Comparison of ENCODE assay signal across 20 cellular contexts in genomic region chr12:100114574-100114973, GRCh38. TPM values are rescaled to one million over a fixed set of nuclear protein-coding genes. Genes with fewer than 3 reads are reported as not detected.
DNase-seq lines count a peak whose midpoint lies in the region; ATAC-seq, FAIRE-seq and TF ChIP-seq lines count a peak whose summit lies in the region.
"Had no signal": no experiment of that assay in that cellular context is flagged by ENCODE, and none has a peak within 500 bp of the region (broad histone marks: within the 10 kb centered on the region; RNA-seq: fewer than 3 reads in every experiment).

No MANE protein-coding gene starts in this region.

- H3K4me3 Mint-ChIP-seq in GM23338: no peak overlapping the region
- H3K4me3 Mint-ChIP-seq: naive thymus-derived CD8-positive, alpha-beta T cell had no signal

- H3K4me2 ChIP-seq in GM23338: no peak overlapping the region

- no peaks in the 10 kb centered on the region for H3K4me1 ChIP-seq in HEK293 (ENCODE audit: control insufficient read depth, insufficient read depth, low read length)
- peaks cover 0 to 7% of the 10 kb centered on the region in 2 donors for H3K4me1 ChIP-seq in gastrocnemius medialis
- no peaks in the 10 kb centered on the region for H3K4me1 ChIP-seq in GM23338 (ENCODE audit: insufficient read depth)

- peaks cover 97% of the 10 kb centered on the region for H3K79me2 ChIP-seq in GM23338 (replicated peaks; ENCODE audit: insufficient read depth)

- no peak overlapping the region for H3K27ac Mint-ChIP-seq in GM23338
- H3K27ac Mint-ChIP-seq: naive thymus-derived CD8-positive, alpha-beta T cell had no signal

- H3K27me3 Mint-ChIP-seq in GM23338 (ENCODE audit: insufficient read depth, low read depth, poor library complexity): peaks cover 3% of the 10 kb centered on the region
- H3K27me3 Mint-ChIP-seq: naive thymus-derived CD8-positive, alpha-beta T cell had no signal

- ATAC-seq in gastrocnemius medialis (no peak), GM23338 (no peak), HG02571 (IDR thresholded peaks at IDR 0.05; ENCODE audit: unreplicated experiment) (no peak)
- ATAC-seq: naive thymus-derived CD8-positive, alpha-beta T cell had no signal

- no peaks in the 10 kb centered on the region for H3K9me2 ChIP-seq in GM23338 (ENCODE audit: insufficient read depth)

- peaks cover 0 to 6% of the 10 kb centered on the region in 2 experiments; a peak in 1 of 3 replicates for H3K36me3 ChIP-seq in HEK293 (ENCODE audit: control insufficient read depth in 2 of 2, insufficient read depth in 1 of 2, low read length in 2 of 2)
- H3K36me3 ChIP-seq in SK-N-MC (ENCODE audit: insufficient read depth, low read length): no peaks in the 10 kb centered on the region
- H3K36me3 ChIP-seq in gastrocnemius medialis: no peaks in the 10 kb centered on the region
- H3K36me3 ChIP-seq in GM23338 (ENCODE audit: insufficient read depth): no peaks in the 10 kb centered on the region
- H3K36me3 ChIP-seq: thyroid gland had no signal

- H2AFZ ChIP-seq in GM23338: no peak overlapping the region

- H4K20me1 ChIP-seq in GM23338 (replicated peaks; ENCODE audit: insufficient read depth): peaks cover 14% of the 10 kb centered on the region; the same call in 1 of the 2 replicates

- no peaks in the 10 kb centered on the region; the same call in 2 of the 3 replicates for H3K4me1 Mint-ChIP-seq in GM23338

- peaks cover 14% of the 10 kb centered on the region for H3K36me3 Mint-ChIP-seq in GM23338 (ENCODE audit: low read depth)

- H3K27ac ChIP-seq in HEK293 (ENCODE audit: extremely low read depth, low read depth, low read length) (no peak overlapping the region), SK-N-MC (peak overlapping the region; percentile 67), gastrocnemius medialis (no peak overlapping the region), GM23338 (ENCODE audit: low read depth) (no peak overlapping the region)
- H3K27ac ChIP-seq: C4-2B, thyroid gland had no signal

- CTCF ChIA-PET in HEK293 (lab: Yijun Ruan, JAX): interaction anchor here (0.6 to 1.1 kb wide), 3 partner anchors 12 to 366 kb away, joined by 3 read pairs; no protein-coding TSS in a partner anchor

- H3K4me3 ChIP-seq in HEK293 (ENCODE audit: low read depth, low read length) (no peak overlapping the region), SK-N-MC (peak overlapping the region; percentile 36; the same call in 1 of the 2 replicates), gastrocnemius medialis (no peak overlapping the region), GM23338 (no peak overlapping the region)
- H3K4me3 ChIP-seq: thyroid gland had no signal

- FAIRE-seq in GM12891 (lab: Jason Lieb, UNC): no peak
- FAIRE-seq: endometrium, small intestine had no signal

- intact Hi-C loops in gastrocnemius medialis (cut with DNase I; ENCODE audit: low total_unique reads): no loop called here

- in situ Hi-C loops in gastrocnemius medialis (cut with MboI; ENCODE audit: low sequenced_read_pairs in 4 of 4): no loop called here

- no peaks in the 10 kb centered on the region for H3F3A ChIP-seq in GM23338 (replicated peaks; ENCODE audit: low read depth)

- H3K9me3 ChIP-seq in HEK293 (ENCODE audit: control insufficient read depth, insufficient read depth, low read depth, low read length) (no peaks in the 10 kb centered on the region), SK-N-MC (ENCODE audit: low read depth, low read length) (no peaks in the 10 kb centered on the region), gastrocnemius medialis (no peaks in the 10 kb centered on the region)
- H3K9me3 ChIP-seq: thyroid gland had no signal

- DNase-seq in GM12891 (ENCODE audit: insufficient read length, low spot score) (no peak), SK-N-MC (ENCODE audit: low read depth, low spot score) (no peak), glomerular visceral epithelial cell (ENCODE audit: extremely low spot score) (peak; percentile 9), gastrocnemius medialis (no peak), GM23338 (ENCODE audit: low spot score) (no peak), GF-D8 (lab: John Stamatoyannopoulos, UW) (no peak)
- DNase-seq: amniotic stem cell; DMS79; glutamatergic neuron; naive thymus-derived CD8-positive, alpha-beta T cell; NCI-H146; NCI-H2227 treated with DMSO at 0.1 percent for 48 hours; posterior cingulate gyrus; SHP77; small intestine; thyroid gland had no signal

- peaks cover 5% of the 10 kb centered on the region; the same call in 1 of the 3 replicates for H3K9me3 Mint-ChIP-seq in GM23338

- TF ChIP-seq POLR2A in GM12891 (IDR thresholded peaks at IDR 0.05; ENCODE audit: low read depth, low read length) (no peak), gastrocnemius medialis (IDR thresholded peaks at IDR 0.05) (no peak)

- TF ChIP-seq CTCF in HEK293 (tag by site-specific recombination; IDR thresholded peaks at IDR 0.05) (no peak), gastrocnemius medialis (IDR thresholded peaks at IDR 0.05 in 4 of 5, conservative IDR thresholded peaks at IDR 0.05 in 1 of 5) (no peak), GM23338 (conservative IDR thresholded peaks at IDR 0.05; ENCODE audit: low read depth in 2 of 2) (no peak)

- H3K9ac ChIP-seq in SK-N-MC (ENCODE audit: insufficient read length): no peak overlapping the region

- POLR2A ChIA-PET in HEK293 (lab: Yijun Ruan, JAX): no interaction called here

- H3K27me3 ChIP-seq in gastrocnemius medialis: no peaks in the 10 kb centered on the region
- H3K27me3 ChIP-seq in GM23338 (ENCODE audit: insufficient read depth): no peaks in the 10 kb centered on the region
- H3K27me3 ChIP-seq: thyroid gland had no signal

TF ChIP-seq in GM12891, 5 proteins besides CTCF, POLR2A, EP300 and RAD21:
- TF ChIP-seq SPI1 (IDR thresholded peaks at IDR 0.05; ENCODE audit: low read depth, low read length) (peak; percentile 18; the same call in 1 of the 2 replicates), PAX5 (IDR thresholded peaks at IDR 0.05; ENCODE audit: insufficient read depth, low read length, severe bottlenecking) (no peak)
TF ChIP-seq in GM12891: peak in this region for 1.

TF ChIP-seq in HEK293, 187 proteins besides CTCF, POLR2A, EP300 and RAD21:
- TF ChIP-seq PRDM6 (tag by site-specific recombination; IDR thresholded peaks at IDR 0.05) (peak; percentile 68), SP2 (tag by site-specific recombination; IDR thresholded peaks at IDR 0.05) (no peak)

TF ChIP-seq in GM23338, 12 proteins besides CTCF, POLR2A, EP300 and RAD21:
- TF ChIP-seq REST (IDR thresholded peaks at IDR 0.05; ENCODE audit: unreplicated experiment): no peak
- no peak for TF ChIP-seq ZNF331 (CRISPR knock-in tag; IDR thresholded peaks at IDR 0.05; ENCODE audit: low read depth)

RNA-seq across cellular contexts. Expression of gene BLTP3B, which starts 28.1 kb away (rescaled TPM):
- 10.2 TPM for polyA plus RNA-seq in GM12891 (2012; ENCODE audit: low read depth, missing spikeins)
- total RNA-seq in gastrocnemius medialis: 10 to 100 TPM; 33.6 to 71.3 (median 42.5) TPM
- total RNA-seq in GM23338 (2014; rRNA removed; shearing (Covaris generic)): 22.6 and 35.8 TPM in 2 replicates
- polyA plus RNA-seq in GM23338 (2016; fragmentation: Nextera tagmentation; extraction: Ambion mirVana): 9.5 and 11.2 TPM in 2 replicates
